In the genomic region with DNA sequence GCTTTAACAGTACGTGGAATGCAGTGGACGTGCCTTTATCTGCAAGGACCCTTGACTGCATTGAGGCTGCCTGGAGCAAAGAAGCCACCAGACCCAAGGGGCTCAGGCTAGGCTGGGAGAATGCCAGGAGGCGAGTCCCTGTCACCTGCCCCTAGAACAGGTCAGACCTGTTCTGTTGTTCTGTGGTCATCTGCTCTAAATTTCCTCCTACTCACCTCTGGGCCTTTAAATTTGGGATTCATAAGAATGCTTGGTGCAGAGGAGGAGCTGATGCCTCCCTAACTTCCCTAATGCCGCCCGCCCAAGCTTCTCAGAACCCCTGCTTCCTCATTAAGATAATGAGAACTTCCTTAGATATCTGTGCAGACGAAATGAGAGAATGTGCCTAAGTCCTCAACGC, we compare ENCODE assay signal across 1 cellular context.
TF ChIP-seq lines count a peak whose summit lies in the region.

No MANE protein-coding gene starts in this region.

TF ChIP-seq in GM12878, 131 proteins besides CTCF, POLR2A, EP300 and RAD21:
- TF ChIP-seq SRF (IDR thresholded peaks at IDR 0.05; ENCODE audit: low read depth in 2 of 2, low read length in 2 of 2), result no peak
- TF ChIP-seq MXI1 (IDR thresholded peaks at IDR 0.05; ENCODE audit: low read depth, low read length), result no peak
- TF ChIP-seq, protein P1, sequence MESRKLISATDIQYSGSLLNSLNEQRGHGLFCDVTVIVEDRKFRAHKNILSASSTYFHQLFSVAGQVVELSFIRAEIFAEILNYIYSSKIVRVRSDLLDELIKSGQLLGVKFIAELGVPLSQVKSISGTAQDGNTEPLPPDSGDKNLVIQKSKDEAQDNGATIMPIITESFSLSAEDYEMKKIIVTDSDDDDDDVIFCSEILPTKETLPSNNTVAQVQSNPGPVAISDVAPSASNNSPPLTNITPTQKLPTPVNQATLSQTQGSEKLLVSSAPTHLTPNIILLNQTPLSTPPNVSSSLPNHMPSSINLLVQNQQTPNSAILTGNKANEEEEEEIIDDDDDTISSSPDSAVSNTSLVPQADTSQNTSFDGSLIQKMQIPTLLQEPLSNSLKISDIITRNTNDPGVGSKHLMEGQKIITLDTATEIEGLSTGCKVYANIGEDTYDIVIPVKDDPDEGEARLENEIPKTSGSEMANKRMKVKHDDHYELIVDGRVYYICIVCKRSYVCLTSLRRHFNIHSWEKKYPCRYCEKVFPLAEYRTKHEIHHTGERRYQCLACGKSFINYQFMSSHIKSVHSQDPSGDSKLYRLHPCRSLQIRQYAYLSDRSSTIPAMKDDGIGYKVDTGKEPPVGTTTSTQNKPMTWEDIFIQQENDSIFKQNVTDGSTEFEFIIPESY (IDR thresholded peaks at IDR 0.05), result no peak
- TF ChIP-seq FOXK2 (IDR thresholded peaks at IDR 0.05), result no peak
- TF ChIP-seq POLR2AphosphoS5 (IDR thresholded peaks at IDR 0.05; ENCODE audit: low read length), result no peak
- TF ChIP-seq, protein P2, sequence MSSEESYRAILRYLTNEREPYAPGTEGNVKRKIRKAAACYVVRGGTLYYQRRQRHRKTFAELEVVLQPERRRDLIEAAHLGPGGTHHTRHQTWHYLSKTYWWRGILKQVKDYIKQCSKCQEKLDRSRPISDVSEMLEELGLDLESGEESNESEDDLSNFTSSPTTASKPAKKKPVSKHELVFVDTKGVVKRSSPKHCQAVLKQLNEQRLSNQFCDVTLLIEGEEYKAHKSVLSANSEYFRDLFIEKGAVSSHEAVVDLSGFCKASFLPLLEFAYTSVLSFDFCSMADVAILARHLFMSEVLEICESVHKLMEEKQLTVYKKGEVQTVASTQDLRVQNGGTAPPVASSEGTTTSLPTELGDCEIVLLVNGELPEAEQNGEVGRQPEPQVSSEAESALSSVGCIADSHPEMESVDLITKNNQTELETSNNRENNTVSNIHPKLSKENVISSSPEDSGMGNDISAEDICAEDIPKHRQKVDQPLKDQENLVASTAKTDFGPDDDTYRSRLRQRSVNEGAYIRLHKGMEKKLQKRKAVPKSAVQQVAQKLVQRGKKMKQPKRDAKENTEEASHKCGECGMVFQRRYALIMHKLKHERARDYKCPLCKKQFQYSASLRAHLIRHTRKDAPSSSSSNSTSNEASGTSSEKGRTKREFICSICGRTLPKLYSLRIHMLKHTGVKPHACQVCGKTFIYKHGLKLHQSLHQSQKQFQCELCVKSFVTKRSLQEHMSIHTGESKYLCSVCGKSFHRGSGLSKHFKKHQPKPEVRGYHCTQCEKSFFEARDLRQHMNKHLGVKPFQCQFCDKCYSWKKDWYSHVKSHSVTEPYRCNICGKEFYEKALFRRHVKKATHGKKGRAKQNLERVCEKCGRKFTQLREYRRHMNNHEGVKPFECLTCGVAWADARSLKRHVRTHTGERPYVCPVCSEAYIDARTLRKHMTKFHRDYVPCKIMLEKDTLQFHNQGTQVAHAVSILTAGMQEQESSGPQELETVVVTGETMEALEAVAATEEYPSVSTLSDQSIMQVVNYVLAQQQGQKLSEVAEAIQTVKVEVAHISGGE (CRISPR knock-in tag; IDR thresholded peaks at IDR 0.05), result no peak
- TF ChIP-seq KAT2A (conservative IDR thresholded peaks at IDR 0.05; ENCODE audit: control insufficient read depth, low read depth, low read length), result no peak
- TF ChIP-seq NFXL1 (IDR thresholded peaks at IDR 0.05; ENCODE audit: borderline replicate concordance), result no peak
- no peak for TF ChIP-seq MYC (IDR thresholded peaks at IDR 0.05; ENCODE audit: insufficient read depth, insufficient read length, insufficient replicate concordance, low read length, severe bottlenecking)
- no peak for TF ChIP-seq NFIC (IDR thresholded peaks at IDR 0.05; ENCODE audit: low read depth, low read length)
- no peak for TF ChIP-seq BACH1 (IDR thresholded peaks at IDR 0.05; ENCODE audit: borderline replicate concordance)
- no peak for TF ChIP-seq MEF2A (IDR thresholded peaks at IDR 0.05; ENCODE audit: insufficient read depth, low read depth, low read length)
- TF ChIP-seq, protein P3, sequence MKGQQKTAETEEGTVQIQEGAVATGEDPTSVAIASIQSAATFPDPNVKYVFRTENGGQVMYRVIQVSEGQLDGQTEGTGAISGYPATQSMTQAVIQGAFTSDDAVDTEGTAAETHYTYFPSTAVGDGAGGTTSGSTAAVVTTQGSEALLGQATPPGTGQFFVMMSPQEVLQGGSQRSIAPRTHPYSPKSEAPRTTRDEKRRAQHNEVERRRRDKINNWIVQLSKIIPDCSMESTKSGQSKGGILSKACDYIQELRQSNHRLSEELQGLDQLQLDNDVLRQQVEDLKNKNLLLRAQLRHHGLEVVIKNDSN (IDR thresholded peaks at IDR 0.05; ENCODE audit: borderline replicate concordance, extremely low read length, insufficient read depth, low read depth, low read length), result no peak
- TF ChIP-seq ZNF384 (IDR thresholded peaks at IDR 0.05; ENCODE audit: borderline replicate concordance, low read depth, low read length), result no peak
- TF ChIP-seq ZSCAN29 (IDR thresholded peaks at IDR 0.05), result no peak
- no peak for TF ChIP-seq RFX5 (IDR thresholded peaks at IDR 0.05; ENCODE audit: low read depth, low read length)
- TF ChIP-seq, protein P4, sequence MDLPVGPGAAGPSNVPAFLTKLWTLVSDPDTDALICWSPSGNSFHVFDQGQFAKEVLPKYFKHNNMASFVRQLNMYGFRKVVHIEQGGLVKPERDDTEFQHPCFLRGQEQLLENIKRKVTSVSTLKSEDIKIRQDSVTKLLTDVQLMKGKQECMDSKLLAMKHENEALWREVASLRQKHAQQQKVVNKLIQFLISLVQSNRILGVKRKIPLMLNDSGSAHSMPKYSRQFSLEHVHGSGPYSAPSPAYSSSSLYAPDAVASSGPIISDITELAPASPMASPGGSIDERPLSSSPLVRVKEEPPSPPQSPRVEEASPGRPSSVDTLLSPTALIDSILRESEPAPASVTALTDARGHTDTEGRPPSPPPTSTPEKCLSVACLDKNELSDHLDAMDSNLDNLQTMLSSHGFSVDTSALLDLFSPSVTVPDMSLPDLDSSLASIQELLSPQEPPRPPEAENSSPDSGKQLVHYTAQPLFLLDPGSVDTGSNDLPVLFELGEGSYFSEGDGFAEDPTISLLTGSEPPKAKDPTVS (IDR thresholded peaks at IDR 0.05; ENCODE audit: low read depth, low read length), result no peak
- no peak for TF ChIP-seq MTA2 (IDR thresholded peaks at IDR 0.05; ENCODE audit: low read depth)
- TF ChIP-seq EED (IDR thresholded peaks at IDR 0.05; ENCODE audit: low read depth), result no peak
- TF ChIP-seq, protein P5, sequence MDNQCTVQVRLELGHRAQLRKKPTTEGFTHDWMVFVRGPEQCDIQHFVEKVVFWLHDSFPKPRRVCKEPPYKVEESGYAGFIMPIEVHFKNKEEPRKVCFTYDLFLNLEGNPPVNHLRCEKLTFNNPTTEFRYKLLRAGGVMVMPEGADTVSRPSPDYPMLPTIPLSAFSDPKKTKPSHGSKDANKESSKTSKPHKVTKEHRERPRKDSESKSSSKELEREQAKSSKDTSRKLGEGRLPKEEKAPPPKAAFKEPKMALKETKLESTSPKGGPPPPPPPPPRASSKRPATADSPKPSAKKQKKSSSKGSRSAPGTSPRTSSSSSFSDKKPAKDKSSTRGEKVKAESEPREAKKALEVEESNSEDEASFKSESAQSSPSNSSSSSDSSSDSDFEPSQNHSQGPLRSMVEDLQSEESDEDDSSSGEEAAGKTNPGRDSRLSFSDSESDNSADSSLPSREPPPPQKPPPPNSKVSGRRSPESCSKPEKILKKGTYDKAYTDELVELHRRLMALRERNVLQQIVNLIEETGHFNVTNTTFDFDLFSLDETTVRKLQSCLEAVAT (IDR thresholded peaks at IDR 0.05), result no peak
